9 cellular contexts compared by ENCODE assay signal in the genomic region with DNA sequence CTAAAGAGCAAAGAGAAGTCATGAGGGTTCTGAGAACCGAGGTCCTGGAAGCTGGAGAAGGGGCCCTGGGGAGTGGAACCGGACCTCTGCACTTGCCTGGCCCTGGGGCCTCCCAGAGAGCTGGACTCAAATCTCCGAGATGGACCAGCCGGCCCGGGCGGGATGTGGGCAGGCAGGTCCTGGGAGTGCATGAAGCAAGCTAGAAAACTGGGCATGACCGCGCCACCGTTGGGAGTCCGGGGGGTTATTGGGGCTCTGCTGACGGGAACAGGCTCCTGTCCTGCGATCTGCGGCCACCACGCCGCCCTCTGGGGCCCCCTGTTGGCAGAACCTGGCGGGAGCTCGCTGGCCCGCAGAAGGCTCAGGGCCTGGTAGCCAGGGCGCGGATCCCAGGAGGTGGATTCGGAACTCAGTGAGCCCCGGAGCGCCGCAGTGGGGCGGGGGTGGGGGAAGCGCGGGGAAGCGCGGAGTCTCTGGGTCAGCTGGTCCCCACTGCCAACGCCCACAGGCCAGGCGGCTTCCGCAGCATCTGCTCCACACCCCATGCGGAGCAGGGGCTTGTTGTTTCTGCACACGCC.
DNase-seq lines count a peak whose midpoint lies in the region; ATAC-seq and TF ChIP-seq lines count a peak whose summit lies in the region.
"Had no signal": no experiment of that assay in that cellular context is flagged by ENCODE, and none has a peak within 500 bp of the region (broad histone marks: within the 10 kb centered on the region; RNA-seq: fewer than 3 reads in every experiment).

No MANE protein-coding gene starts in this region.

- peaks cover 84% of the 10 kb centered on the region for H3K27me3 ChIP-seq in HUES6 (ENCODE audit: control insufficient read depth, insufficient read depth, low read length)
- H3K27me3 ChIP-seq in gastroesophageal sphincter, result peaks cover 21% of the 10 kb centered on the region
- H3K27me3 ChIP-seq in spleen (replicated peaks in 1 of 7), result peaks cover 0 to 75% (median 27%) of the 10 kb centered on the region in 7 donors
- H3K27me3 ChIP-seq: ovary had no signal

- no peaks in the 10 kb centered on the region for H3K9me3 ChIP-seq in ES-I3 (ENCODE audit: control insufficient read depth, insufficient read depth, low read length)
- no peaks in the 10 kb centered on the region for H3K9me3 ChIP-seq in HUES6 (ENCODE audit: control insufficient read depth, insufficient read depth, low read depth, low read length)
- H3K9me3 ChIP-seq in gastroesophageal sphincter, result no peaks in the 10 kb centered on the region
- H3K9me3 ChIP-seq in spleen, result no peaks in the 10 kb centered on the region
- H3K9me3 ChIP-seq: ovary had no signal

- WGBS in gastroesophageal sphincter (ENCODE audit: low coverage in 1 of 2), 2 donors, result 90 to 95% methylated on average over 4 to 11 of the region's 34 CpGs
- 54 to 75% (median 62%) methylated on average over 18 to 34 of the region's 34 CpGs for WGBS in spleen, 5 donors

- H3K27ac ChIP-seq in HUES6 (ENCODE audit: low read depth, low read length) (no peak overlapping the region), gastroesophageal sphincter (no peak overlapping the region), spleen (no peak overlapping the region)
- H3K27ac ChIP-seq: ovary had no signal

- peak overlapping the region; percentile 34 for H3K4me3 ChIP-seq in HUES6 (ENCODE audit: low read depth, low read length)
- H3K4me3 ChIP-seq in fibroblast of mammary gland (ENCODE audit: control insufficient read depth, low read depth, low read length), result no peak overlapping the region
- H3K4me3 ChIP-seq in gastroesophageal sphincter, result no peak overlapping the region
- H3K4me3 ChIP-seq in spleen, result no peak overlapping the region
- H3K4me3 ChIP-seq: ovary had no signal

- no peaks in the 10 kb centered on the region for H3K36me3 ChIP-seq in ES-I3 (ENCODE audit: insufficient read depth, low read length)
- H3K36me3 ChIP-seq in HUES6 (ENCODE audit: control insufficient read depth, insufficient read depth, low read length), result no peaks in the 10 kb centered on the region
- no peaks in the 10 kb centered on the region for H3K36me3 ChIP-seq in gastroesophageal sphincter
- no peaks in the 10 kb centered on the region for H3K36me3 ChIP-seq in spleen
- H3K36me3 ChIP-seq: ovary had no signal

- H3K36me3 Mint-ChIP-seq in neural crest cell (ENCODE audit: low read depth), result no peaks in the 10 kb centered on the region

- peak overlapping the region; percentile 14 for H3K4me3 Mint-ChIP-seq in neural crest cell

- ATAC-seq in gastroesophageal sphincter, result no peak

- DNase-seq in fibroblast of mammary gland (ENCODE audit: low read depth) (no peak), neural crest cell (ENCODE audit: low read depth, low spot score) (peak; percentile 47), HPDE6-E6E7 (ENCODE audit: extremely low spot score) (no peak), spleen (no peak)
- DNase-seq: ovary, SHP77 had no signal

- peak overlapping the region; percentile 34; the same call in 1 of the 2 replicates for H3K9ac ChIP-seq in ES-I3 (ENCODE audit: low read depth, low read length)
- no peak overlapping the region for H3K9ac ChIP-seq in HUES6 (ENCODE audit: low read length)

- TF ChIP-seq CTCF in fibroblast of mammary gland (conservative IDR thresholded peaks at IDR 0.05; ENCODE audit: control insufficient read depth, insufficient read depth, low read depth, low read length) (peak; percentile 12), neural crest cell (conservative IDR thresholded peaks at IDR 0.05) (peak; percentile 50), gastroesophageal sphincter (IDR thresholded peaks at IDR 0.05) (no peak), spleen (IDR thresholded peaks at IDR 0.05 in 8 of 11, conservative IDR thresholded peaks at IDR 0.05 in 3 of 11) (peak in 3 of 11 experiments; percentile 6 to 38 (median 35))

- peaks cover 39% of the 10 kb centered on the region for H3K4me1 Mint-ChIP-seq in neural crest cell

- no peak overlapping the region for H3K27ac Mint-ChIP-seq in neural crest cell (ENCODE audit: unreplicated experiment)

- H3K4me1 ChIP-seq in ES-I3 (ENCODE audit: insufficient read depth, low read length), result peaks cover 4% of the 10 kb centered on the region; the same call in 1 of the 2 replicates
- H3K4me1 ChIP-seq in HUES6 (ENCODE audit: control insufficient read depth, insufficient read depth, low read length), result peaks cover 31% of the 10 kb centered on the region
- H3K4me1 ChIP-seq in gastroesophageal sphincter, result peaks cover 0 to 42% (median 15%) of the 10 kb centered on the region in 3 donors
- peaks cover 15 to 43% (median 25%) of the 10 kb centered on the region in 6 donors for H3K4me1 ChIP-seq in spleen

- TF ChIP-seq POLR2A in gastroesophageal sphincter (IDR thresholded peaks at IDR 0.05) (no peak), spleen (IDR thresholded peaks at IDR 0.05) (no peak)

- intact Hi-C loops in spleen (cut with DNase I; ENCODE audit: low total_unique reads), result no loop called here

- no peaks in the 10 kb centered on the region for H3K9me3 Mint-ChIP-seq in neural crest cell

- H3K27me3 Mint-ChIP-seq in neural crest cell (ENCODE audit: low read depth), result peaks cover 76% of the 10 kb centered on the region

- no peak for TF ChIP-seq EP300 in gastroesophageal sphincter (IDR thresholded peaks at IDR 0.05)

Comparison
In these comparisons a context has a peak if more than half of its experiments do, and no peak if none do; other contexts are left out.
1. CTCF ChIP-seq: peak in fibroblast of mammary gland (single experiment) and neural crest cell (single experiment); none in gastroesophageal sphincter (0 of 4).